Comparison of ENCODE assay signal across 10 cellular contexts in the genomic region with DNA sequence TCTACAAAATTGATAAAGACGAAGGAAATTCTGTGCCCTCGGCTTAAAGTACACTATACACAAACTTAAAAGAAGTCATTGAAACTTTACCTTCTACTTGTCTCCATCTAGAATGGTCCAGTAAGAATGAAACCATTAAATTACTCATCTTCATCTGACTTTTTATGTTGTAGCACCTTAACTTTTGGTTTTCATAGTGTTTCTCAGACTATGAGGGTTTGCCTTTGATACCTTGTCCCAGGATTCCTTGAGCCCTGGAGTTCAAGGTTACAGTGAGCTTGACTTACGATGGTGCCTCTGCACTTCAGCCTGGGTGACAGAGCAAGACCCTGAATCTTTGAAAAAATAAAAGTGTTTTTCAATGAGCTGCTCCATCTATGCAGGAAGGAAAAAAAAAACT.
DNase-seq lines count a peak whose midpoint lies in the region; ATAC-seq and TF ChIP-seq lines count a peak whose summit lies in the region.
"Had no signal": no experiment of that assay in that cellular context is flagged by ENCODE, and none has a peak within 500 bp of the region (broad histone marks: within the 10 kb centered on the region; RNA-seq: fewer than 3 reads in every experiment).

No MANE protein-coding gene starts in this region.

- no peak for TF ChIP-seq CTCF in suprapubic skin (IDR thresholded peaks at IDR 0.05)

- H3K27ac ChIP-seq in suprapubic skin, result no peak overlapping the region
- H3K27ac ChIP-seq: sigmoid colon had no signal

- TF ChIP-seq EP300 in suprapubic skin (IDR thresholded peaks at IDR 0.05), result no peak

- TF ChIP-seq POLR2A in suprapubic skin (IDR thresholded peaks at IDR 0.05), result no peak

- peaks cover 80% of the 10 kb centered on the region for H3K36me3 Mint-ChIP-seq in activated naive CD4-positive, alpha-beta T cell treated with anti-CD3 and anti-CD28 coated beads, Interleukin-2, amount 10 ng/mL, durations not matched to agents 7 days and 5 days
- peaks cover 74% of the 10 kb centered on the region for H3K36me3 Mint-ChIP-seq in stimulated activated memory B cell treated with anti-CD40 and anti-IgM and Interleukin-4, amounts not matched to agents 10 μg/mL and 1 μg/mL and 100 μg/mL, for 72 hours

- peaks cover 3% of the 10 kb centered on the region for H3K9me3 Mint-ChIP-seq in activated naive CD4-positive, alpha-beta T cell treated with anti-CD3 and anti-CD28 coated beads, Interleukin-2, amount 10 ng/mL, durations not matched to agents 7 days and 5 days
- H3K9me3 Mint-ChIP-seq in stimulated activated memory B cell treated with anti-CD40 and anti-IgM and Interleukin-4, amounts not matched to agents 10 μg/mL and 1 μg/mL and 100 μg/mL, for 72 hours, result peaks cover 7% of the 10 kb centered on the region

- H3K4me1 Mint-ChIP-seq in activated naive CD4-positive, alpha-beta T cell treated with anti-CD3 and anti-CD28 coated beads, Interleukin-2, amount 10 ng/mL, durations not matched to agents 7 days and 5 days, result peaks cover 66% of the 10 kb centered on the region
- peaks cover 45% of the 10 kb centered on the region for H3K4me1 Mint-ChIP-seq in stimulated activated memory B cell treated with anti-CD40 and anti-IgM and Interleukin-4, amounts not matched to agents 10 μg/mL and 1 μg/mL and 100 μg/mL, for 72 hours

- peaks cover 44% of the 10 kb centered on the region for H3K36me3 ChIP-seq in suprapubic skin

- no peaks in the 10 kb centered on the region for H3K27me3 Mint-ChIP-seq in activated naive CD4-positive, alpha-beta T cell treated with anti-CD3 and anti-CD28 coated beads, Interleukin-2, amount 10 ng/mL, durations not matched to agents 7 days and 5 days
- no peaks in the 10 kb centered on the region for H3K27me3 Mint-ChIP-seq in stimulated activated memory B cell treated with anti-CD40 and anti-IgM and Interleukin-4, amounts not matched to agents 10 μg/mL and 1 μg/mL and 100 μg/mL, for 72 hours

- peak; percentile 34 for DNase-seq in activated naive CD4-positive, alpha-beta T cell treated with anti-CD3 and anti-CD28 coated beads, Interleukin-2, amount 10 ng/mL, durations not matched to agents 7 days and 5 days
- DNase-seq in activated naive CD4-positive, alpha-beta T cell (lab: John Stamatoyannopoulos, UW), result no peak
- DNase-seq in suprapubic skin (ENCODE audit: low spot score in 2 of 2) (no peak), iPS-NIHi11 (ENCODE audit: low spot score) (no peak), NCI-H2196 treated with DMSO at 0.1 percent for 48 hours (lab: John Stamatoyannopoulos, UW; ENCODE audit: unreplicated experiment) (no peak)
- DNase-seq: sigmoid colon had no signal

- WGBS in suprapubic skin, result 92% methylated on average over 3 of the region's 3 CpGs

- H3K4me1 ChIP-seq in suprapubic skin, result no peaks in the 10 kb centered on the region

- H3K4me3 ChIP-seq in suprapubic skin, result no peak overlapping the region
- H3K4me3 ChIP-seq: sigmoid colon had no signal

- CTCF ChIA-PET in activated naive CD4-positive, alpha-beta T cell treated with anti-CD3 and anti-CD28 coated beads, Interleukin-2, amount 10 ng/mL, durations not matched to agents 7 days and 5 days (lab: Charles Lee), result interaction anchor here (1.1 to 3.1 kb wide), 6 partner anchors 11 to 232 kb away, joined by 3 to 12 read pairs (median 5); no protein-coding TSS in a partner anchor

- H3K27me3 ChIP-seq in suprapubic skin, result no peaks in the 10 kb centered on the region
- H3K27me3 ChIP-seq: sigmoid colon had no signal

- ATAC-seq in HG02588 (IDR thresholded peaks at IDR 0.05; ENCODE audit: unreplicated experiment) (peak; percentile 79), HG03521 (IDR thresholded peaks at IDR 0.05; ENCODE audit: unreplicated experiment) (peak; percentile 71)
- ATAC-seq in stimulated activated memory B cell treated with anti-CD40 and anti-IgM and Interleukin-4, amounts not matched to agents 10 μg/mL and 1 μg/mL and 100 μg/mL, for 72 hours, result peak; percentile 69
- ATAC-seq: Panc1 had no signal

- no peak overlapping the region for H3K4me3 Mint-ChIP-seq in activated naive CD4-positive, alpha-beta T cell treated with anti-CD3 and anti-CD28 coated beads, Interleukin-2, amount 10 ng/mL, durations not matched to agents 7 days and 5 days
- no peak overlapping the region for H3K4me3 Mint-ChIP-seq in stimulated activated memory B cell treated with anti-CD40 and anti-IgM and Interleukin-4, amounts not matched to agents 10 μg/mL and 1 μg/mL and 100 μg/mL, for 72 hours

- H3K9me3 ChIP-seq in suprapubic skin, result no peaks in the 10 kb centered on the region
- H3K9me3 ChIP-seq: sigmoid colon had no signal

- H3K27ac Mint-ChIP-seq in activated naive CD4-positive, alpha-beta T cell treated with anti-CD3 and anti-CD28 coated beads, Interleukin-2, amount 10 ng/mL, durations not matched to agents 7 days and 5 days, result peak overlapping the region; percentile 89
- H3K27ac Mint-ChIP-seq in stimulated activated memory B cell treated with anti-CD40 and anti-IgM and Interleukin-4, amounts not matched to agents 10 μg/mL and 1 μg/mL and 100 μg/mL, for 72 hours, result peak overlapping the region; percentile 83
